17 cellular contexts compared by ENCODE assay signal in the genomic region with DNA sequence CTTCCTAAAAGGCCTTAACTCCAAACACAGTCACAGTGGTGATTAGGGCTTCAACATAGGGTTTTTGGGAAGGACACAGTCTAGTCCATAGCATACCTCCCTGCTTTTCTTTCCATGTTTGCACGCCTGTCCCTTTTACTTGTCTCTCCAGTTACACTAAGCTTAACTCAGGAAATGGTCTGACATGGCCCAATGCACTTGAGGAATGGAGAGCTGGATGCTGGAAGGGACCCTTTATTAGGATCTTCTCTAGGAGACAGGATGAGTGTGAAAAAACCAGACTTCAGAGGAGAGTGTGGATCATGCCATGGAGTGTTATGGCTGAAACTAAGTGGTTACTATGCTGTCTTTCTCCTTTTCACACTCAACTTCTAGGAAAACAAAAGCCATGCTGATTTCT. TPM values are rescaled to one million over a fixed set of nuclear protein-coding genes. Genes with fewer than 3 reads are reported as not detected.
DNase-seq lines count a peak whose midpoint lies in the region; ATAC-seq and FAIRE-seq lines count a peak whose summit lies in the region.
"Had no signal": no experiment of that assay in that cellular context is flagged by ENCODE, and none has a peak within 500 bp of the region (broad histone marks: within the 10 kb centered on the region; RNA-seq: fewer than 3 reads in every experiment).

No MANE protein-coding gene starts in this region.

- peak; percentile 29 for DNase-seq in HK-2 (ENCODE audit: unreplicated experiment)
- peak; percentile 72 for DNase-seq in RCC 7860 (ENCODE audit: low spot score)
- DNase-seq in left kidney (ENCODE audit: low read depth, low spot score), result peak; percentile 90
- peak; percentile 50 for DNase-seq in renal cortical epithelial cell (ENCODE audit: low read depth)
- no peak for DNase-seq in activated CD4-positive, alpha-beta memory T cell treated with anti-CD3 and anti-CD28 coated beads, Interleukin-2, amount 10 ng/mL, durations not matched to agents 7 days and 5 days
- DNase-seq in stimulated activated naive CD4-positive, alpha-beta T cell treated with Interleukin-2 at 50 U/mL for 16 hours (lab: John Stamatoyannopoulos, UW), result no peak
- DNase-seq: AML-193; Caco-2; CD8-positive, alpha-beta memory T cell; GM23248 had no signal

- CTCF ChIA-PET in activated CD4-positive, alpha-beta memory T cell treated with anti-CD3 and anti-CD28 coated beads, Interleukin-2, amount 10 ng/mL, durations not matched to agents 7 days and 5 days (lab: Charles Lee), result no interaction called here

- H3K36me3 Mint-ChIP-seq in activated CD4-positive, alpha-beta memory T cell treated with anti-CD3 and anti-CD28 coated beads, Interleukin-2, amount 10 ng/mL, durations not matched to agents 7 days and 5 days (ENCODE audit: low read depth), result no peaks in the 10 kb centered on the region
- H3K36me3 Mint-ChIP-seq: CD8-positive, alpha-beta memory T cell had no signal

- no peak overlapping the region for H3K4me3 Mint-ChIP-seq in activated CD4-positive, alpha-beta memory T cell treated with anti-CD3 and anti-CD28 coated beads, Interleukin-2, amount 10 ng/mL, durations not matched to agents 7 days and 5 days
- H3K4me3 Mint-ChIP-seq: CD8-positive, alpha-beta memory T cell had no signal

- no peak overlapping the region for H3K27ac Mint-ChIP-seq in activated CD4-positive, alpha-beta memory T cell treated with anti-CD3 and anti-CD28 coated beads, Interleukin-2, amount 10 ng/mL, durations not matched to agents 7 days and 5 days
- H3K27ac Mint-ChIP-seq: CD8-positive, alpha-beta memory T cell had no signal

- H3K27me3 Mint-ChIP-seq in activated CD4-positive, alpha-beta memory T cell treated with anti-CD3 and anti-CD28 coated beads, Interleukin-2, amount 10 ng/mL, durations not matched to agents 7 days and 5 days, result peaks cover 32% of the 10 kb centered on the region

- no peaks in the 10 kb centered on the region for H3K9me3 Mint-ChIP-seq in activated CD4-positive, alpha-beta memory T cell treated with anti-CD3 and anti-CD28 coated beads, Interleukin-2, amount 10 ng/mL, durations not matched to agents 7 days and 5 days
- H3K9me3 Mint-ChIP-seq: CD8-positive, alpha-beta memory T cell had no signal

- FAIRE-seq in RCC 7860 (lab: Jason Lieb, UNC), result peak; percentile 27
- FAIRE-seq: A549, GM18507, H54, HepG2, HTR-8/SVneo had no signal

- no peaks in the 10 kb centered on the region for H3K4me1 Mint-ChIP-seq in activated CD4-positive, alpha-beta memory T cell treated with anti-CD3 and anti-CD28 coated beads, Interleukin-2, amount 10 ng/mL, durations not matched to agents 7 days and 5 days
- H3K4me1 Mint-ChIP-seq: CD8-positive, alpha-beta memory T cell had no signal

- POLR2A ChIA-PET in activated CD4-positive, alpha-beta memory T cell treated with anti-CD3 and anti-CD28 coated beads, Interleukin-2, amount 10 ng/mL, durations not matched to agents 7 days and 5 days (lab: Charles Lee), result no interaction called here

- no peak for ATAC-seq in HG03342 (IDR thresholded peaks at IDR 0.05; ENCODE audit: unreplicated experiment)
- ATAC-seq: A549, HCT116, HepG2 had no signal

RNA-seq across cellular contexts. Expression of a gene that starts 35.9 kb away (rescaled TPM):
- total RNA-seq in renal cortical epithelial cell, result 27.0 and 48.1 TPM in 2 replicates
- total RNA-seq in activated CD4-positive, alpha-beta memory T cell treated with anti-CD3 and anti-CD28 coated beads, Interleukin-2, amount 10 ng/mL, durations not matched to agents 7 days and 5 days, result 10 to 100 TPM; 24.5 to 27.9 TPM

Comparison
In these comparisons a context has a peak if more than half of its experiments do, and no peak if none do; other contexts are left out.
1. DNase-seq: peak in HK-2 (single experiment), RCC 7860 (single experiment), left kidney (single experiment) and renal cortical epithelial cell (single experiment); none in activated CD4-positive, alpha-beta memory T cell treated with anti-CD3 and anti-CD28 coated beads, Interleukin-2, amount 10 ng/mL, durations not matched to agents 7 days and 5 days (single experiment) and stimulated activated naive CD4-positive, alpha-beta T cell treated with Interleukin-2 at 50 U/mL for 16 hours (single experiment).